ENCODE assay signal across 8 cellular contexts in the genomic region with DNA sequence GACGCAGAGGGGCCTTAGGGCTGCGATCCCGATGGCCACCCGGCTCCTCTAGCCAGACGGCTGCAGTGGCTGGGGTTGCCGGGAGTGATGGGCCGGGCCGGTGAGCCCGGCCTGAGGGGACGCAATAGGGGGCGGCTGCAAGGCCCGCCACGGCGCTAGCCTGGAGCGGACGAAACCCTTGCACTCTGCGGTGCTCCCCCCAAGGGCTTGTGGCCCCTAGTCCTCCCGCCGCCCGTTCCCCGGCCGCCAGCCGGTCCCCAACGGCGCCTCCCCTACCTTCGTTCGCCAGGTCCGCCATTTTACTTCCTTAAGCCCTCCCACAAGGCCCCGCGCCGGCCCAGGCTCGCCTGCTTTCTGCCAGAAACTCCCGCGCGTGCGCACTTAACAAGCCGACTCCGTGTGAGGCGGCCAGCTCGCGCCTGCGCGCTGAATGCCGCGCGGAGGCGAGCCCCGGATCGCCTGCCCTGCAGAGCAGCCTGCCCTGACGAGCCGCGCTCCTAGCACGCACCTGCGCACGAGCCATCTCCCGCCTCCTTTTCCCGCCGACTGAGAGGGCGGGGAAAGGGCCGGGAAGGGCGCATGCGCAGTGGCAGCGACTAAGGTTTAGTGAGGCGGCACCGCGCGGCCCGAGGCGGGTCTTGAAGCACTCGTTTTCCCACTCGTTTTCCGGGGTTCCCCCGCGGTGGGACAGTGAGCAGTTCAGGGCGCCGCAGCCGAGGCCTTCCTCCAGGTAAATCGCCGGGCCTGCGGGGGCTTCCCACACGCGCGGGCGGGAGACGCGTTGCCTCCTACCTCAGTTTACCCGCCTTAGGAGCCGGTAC. TPM values are rescaled to one million over a fixed set of nuclear protein-coding genes. Genes with fewer than 3 reads are reported as not detected.
A peak's percentile ranks its signal among the peaks of the same experiment; 100 is the strongest.
DNase-seq lines count a peak whose midpoint lies in the region; ATAC-seq, FAIRE-seq and TF ChIP-seq lines count a peak whose summit lies in the region.

RANBP3 (minus strand) TSS at position 356 of the 821 bp plus-strand sequence; CDS start at position 298, 58 bp downstream.

- H3K27me3 ChIP-seq in mononuclear cell (ENCODE audit: insufficient read depth, low read length) = no peaks in the 10 kb centered on the region

- peaks cover 28% of the 10 kb centered on the region; the same call in 1 of the 2 replicates for H4K20me1 ChIP-seq in OCI-LY7 (ENCODE audit: insufficient read depth, low read length)

- H3K27ac ChIP-seq in OCI-LY7 (ENCODE audit: low read depth, low read length, poor library complexity, severe bottlenecking) = peak within 1 kb of the TSS; percentile 73

- FAIRE-seq in D721Med (lab: Jason Lieb, UNC) = no peak

- CTCF ChIA-PET in OCI-LY7 (lab: Charles Lee; ENCODE audit: unreplicated experiment) = interaction anchor here (0.6 kb wide), 1 partner anchor 9 kb away, joined by 5 read pairs; no protein-coding TSS in a partner anchor

- no TSS peak for BruUV-seq in OCI-LY7 (replicated peaks; lab: Mats Ljungman, UMichigan)

- TF ChIP-seq CTCF in D721Med (IDR thresholded peaks at IDR 0.05; ENCODE audit: insufficient read depth, missing control alignments) (no peak), OCI-LY7 (conservative IDR thresholded peaks at IDR 0.05; ENCODE audit: low read length) (no peak)

- peaks cover 58% of the 10 kb centered on the region for H3K36me3 ChIP-seq in OCI-LY7 (ENCODE audit: insufficient read depth, low read length)

- POLR2A ChIA-PET in OCI-LY7 (lab: Charles Lee) = interaction anchor here (0.6 to 2.7 kb wide), 5 partner anchors 10 to 956 kb away, joined by 3 to 11 read pairs (median 5); no protein-coding TSS in a partner anchor

- H3K4me3 ChIP-seq in OCI-LY7 (ENCODE audit: low read depth, low read length, poor library complexity, severe bottlenecking) (peak within 1 kb of the TSS; percentile 97), mononuclear cell (ENCODE audit: low read length) (peak within 1 kb of the TSS; percentile 95)

- H2AFZ ChIP-seq in OCI-LY7 (ENCODE audit: low read length) = peak within 1 kb of the TSS; percentile 39; the same call in 1 of the 2 replicates

- peak within 1 kb of the TSS; percentile 97 for H3K4me2 ChIP-seq in OCI-LY7 (ENCODE audit: low read length)

- intact Hi-C loops in OCI-LY7 (cut with micrococcal nuclease; ENCODE audit: unreplicated experiment) = loop anchor here (2.0 to 10.0 kb wide), 3 partner anchors 27 to 353 kb away; partner anchors contain the start of genes SAFB, SAFB2 and VMAC

- DNase-seq in D721Med (ENCODE audit: insufficient read length, low spot score) = peak; percentile 97
- DNase-seq in HuH-7.5 (ENCODE audit: low spot score) = peak; percentile 98
- peak; percentile 100 for DNase-seq in OCI-LY7 (ENCODE audit: low spot score)
- peak; percentile 96 for DNase-seq in activated T-cell treated with anti-CD3 and anti-CD28 coated beads for 24 hours (ENCODE audit: low read depth)
- peak; percentile 97 for DNase-seq in epidermal melanocyte (ENCODE audit: insufficient read length, low spot score)
- peak; percentile 92 to 98 for DNase-seq in stimulated activated CD8-positive, alpha-beta memory T cell treated with anti-CD3 and anti-CD28 coated beads, Interleukin-4, amount 100 ng/mL, for 1 hour (ENCODE audit: low read depth in 2 of 2, low spot score in 1 of 2)

- peaks cover 47% of the 10 kb centered on the region for H3K4me1 ChIP-seq in OCI-LY7 (ENCODE audit: insufficient read depth, low read length, poor library complexity, severe bottlenecking)
- H3K4me1 ChIP-seq in mononuclear cell (ENCODE audit: insufficient read depth, low read length) = peaks cover 48% of the 10 kb centered on the region

- peak; percentile 82 for ATAC-seq in GM21526 (IDR thresholded peaks at IDR 0.05; ENCODE audit: low FRiP score, unreplicated experiment)

- no peaks in the 10 kb centered on the region for H3K9me2 ChIP-seq in OCI-LY7 (ENCODE audit: insufficient read depth, low read length)

- H3K79me2 ChIP-seq in OCI-LY7 (ENCODE audit: insufficient read depth, low read depth, low read length) = peaks cover 74% of the 10 kb centered on the region

- H3K9me3 ChIP-seq in OCI-LY7 (ENCODE audit: low read length) (no peaks in the 10 kb centered on the region), mononuclear cell (ENCODE audit: low read depth, low read length) (no peaks in the 10 kb centered on the region)

RNA-seq across cellular contexts. Expression of gene RANBP3, which starts in this region (rescaled TPM):
- 63.7 and 74.3 TPM in 2 replicates for total RNA-seq in OCI-LY7 (2014; rRNA removed; shearing (Covaris generic))
- 90.2 and 99.9 TPM in 2 replicates for total RNA-seq in OCI-LY7 (2022)
- total RNA-seq in mononuclear cell = 62.9 TPM

Comparison
In these comparisons a context has a peak if more than half of its experiments do, and no peak if none do; other contexts are left out.
1. Peak in every context shown above with its lines: DNase-seq, ATAC-seq, H3K4me3 ChIP-seq and H3K27ac ChIP-seq.